ENCODE assay signal across 10 cellular contexts in the genomic region with DNA sequence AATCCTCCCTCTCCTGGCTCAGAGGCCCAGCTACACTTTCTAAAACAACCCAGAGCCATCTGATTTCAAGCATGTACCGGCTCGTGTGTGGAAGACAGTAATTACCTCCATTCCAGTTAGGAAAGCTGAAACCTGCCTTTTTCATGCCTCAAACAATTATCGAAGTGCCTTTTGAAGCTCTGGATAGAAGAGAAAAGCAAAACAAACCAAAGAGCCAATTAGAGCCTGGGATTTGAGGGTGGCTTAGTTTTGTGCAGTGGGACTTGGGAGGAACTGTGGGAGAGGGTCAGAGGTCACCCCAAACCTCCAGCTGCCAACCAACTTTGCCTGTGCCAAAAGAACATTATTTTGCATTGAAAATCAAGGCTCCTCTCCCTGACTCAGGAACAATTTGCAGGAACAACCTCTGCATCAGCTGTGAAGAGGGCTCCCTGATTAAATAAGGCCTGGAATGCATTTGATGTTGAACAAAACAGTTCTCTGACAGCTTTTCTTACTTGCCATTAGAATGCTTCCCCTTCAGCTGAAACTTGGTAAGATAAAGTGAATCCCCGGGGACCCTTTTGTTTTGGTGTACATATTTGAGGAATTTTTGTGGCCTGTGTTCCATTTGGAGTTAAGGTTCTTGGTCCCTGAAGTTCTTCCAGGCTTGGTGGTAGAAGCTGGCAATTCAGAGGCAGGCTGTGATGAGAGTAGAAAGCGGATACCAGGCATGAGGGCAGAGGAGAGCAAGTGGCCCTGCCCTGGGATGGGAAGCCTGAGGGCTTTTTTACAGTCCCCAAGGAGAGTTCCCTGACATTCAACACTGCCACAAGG.
A peak's percentile ranks its signal among the peaks of the same experiment; 100 is the strongest.
DNase-seq lines count a peak whose midpoint lies in the region; ATAC-seq and TF ChIP-seq lines count a peak whose summit lies in the region.
"Had no signal": no experiment of that assay in that cellular context is flagged by ENCODE, and none has a peak within 500 bp of the region (broad histone marks: within the 10 kb centered on the region; RNA-seq: fewer than 3 reads in every experiment).

No MANE protein-coding gene starts in this region.

- TF ChIP-seq CTCF in A673 (conservative IDR thresholded peaks at IDR 0.05; ENCODE audit: low read depth, low read length) (no peak), RWPE2 (IDR thresholded peaks at IDR 0.05; ENCODE audit: poor library complexity, severe bottlenecking) (no peak), gastroesophageal sphincter (IDR thresholded peaks at IDR 0.05) (peak in 3 of 4 experiments; percentile 16 to 41 (median 37)), parathyroid adenoma (IDR thresholded peaks at IDR 0.05) (no peak)

- no peaks in the 10 kb centered on the region for H3K27me3 ChIP-seq in A673 (replicated peaks; ENCODE audit: insufficient read depth, low read depth, low read length, poor library complexity)
- no peaks in the 10 kb centered on the region for H3K27me3 ChIP-seq in RWPE2 (ENCODE audit: insufficient read depth, poor library complexity, severe bottlenecking)
- no peaks in the 10 kb centered on the region for H3K27me3 ChIP-seq in gastroesophageal sphincter
- H3K27me3 ChIP-seq in parathyroid adenoma (ENCODE audit: control insufficient read depth, insufficient read depth, low read length), result no peaks in the 10 kb centered on the region

- H3K9me3 ChIP-seq in A673 (ENCODE audit: low read depth, low read length, poor library complexity, severe bottlenecking), result no peaks in the 10 kb centered on the region
- no peaks in the 10 kb centered on the region for H3K9me3 ChIP-seq in RWPE2 (ENCODE audit: severe bottlenecking)
- H3K9me3 ChIP-seq in gastroesophageal sphincter, result no peaks in the 10 kb centered on the region
- no peaks in the 10 kb centered on the region for H3K9me3 ChIP-seq in parathyroid adenoma (ENCODE audit: control insufficient read depth, low read length)

- WGBS in gastroesophageal sphincter (ENCODE audit: low coverage in 1 of 2), 2 donors, result 32 to 39% methylated on average over 3 to 5 of the region's 5 CpGs

- intact Hi-C loops in A673 (cut with micrococcal nuclease; ENCODE audit: unreplicated experiment) (no loop called here), left colon (cut with DNase I, micrococcal nuclease) (no loop called here)

- H3K4me3 ChIP-seq in A673 (ENCODE audit: low read depth, low read length, poor library complexity, severe bottlenecking) (no peak overlapping the region), RWPE2 (ENCODE audit: severe bottlenecking) (no peak overlapping the region), gastroesophageal sphincter (no peak overlapping the region), parathyroid adenoma (ENCODE audit: low read depth, low read length) (no peak overlapping the region)

- TF ChIP-seq POLR2A in gastroesophageal sphincter (IDR thresholded peaks at IDR 0.05), result no peak

- no peak overlapping the region for H3K27ac ChIP-seq in A673 (ENCODE audit: low read depth, low read length, poor library complexity, severe bottlenecking)
- peak overlapping the region; percentile 95 for H3K27ac ChIP-seq in RWPE2 (ENCODE audit: poor library complexity, severe bottlenecking)
- H3K27ac ChIP-seq in gastroesophageal sphincter, result peak overlapping the region; percentile 79 to 94 (median 85)
- no peak overlapping the region for H3K27ac ChIP-seq in parathyroid adenoma

- ATAC-seq in RWPE2 (ENCODE audit: low read depth), result no peak
- peak; percentile 38 for ATAC-seq in gastroesophageal sphincter
- ATAC-seq in left colon, result no peak

- CTCF ChIA-PET in A673 (lab: Charles Lee), result no interaction called here

- H3K79me2 ChIP-seq in parathyroid adenoma, result no peaks in the 10 kb centered on the region

- no TSS peak for BruUV-seq in A673 (replicated peaks; lab: Mats Ljungman, UMichigan)

- no peak for TF ChIP-seq EP300 in gastroesophageal sphincter (IDR thresholded peaks at IDR 0.05)

- POLR2A ChIA-PET in A673 (lab: Charles Lee; ENCODE audit: low non-redundant PET), result interaction anchor here (0.5 kb wide), 1 partner anchor 40 kb away, joined by 3 read pairs; no protein-coding TSS in a partner anchor

- DNase-seq in A673 (ENCODE audit: low spot score) (peak; percentile 37), RWPE2 (ENCODE audit: low spot score) (no peak), left colon (no peak), GF-D8 (lab: John Stamatoyannopoulos, UW) (no peak), MV-4-11 (lab: John Stamatoyannopoulos, UW) (no peak)
- no peak for DNase-seq in stimulated activated CD4-positive, alpha-beta T cell treated with anti-CD3 and anti-CD28 coated beads, Interleukin-12 subunit alpha, Interleukin-12 subunit beta, amount 100 ng/mL, for 4 hours
- DNase-seq: activated CD4-positive, alpha-beta T cell treated with anti-CD3 and anti-CD28 coated beads for 48 hours; AML-193 had no signal

- H2AFZ ChIP-seq in parathyroid adenoma, result peak overlapping the region; percentile 28

- H3K4me1 ChIP-seq in A673 (ENCODE audit: insufficient read depth, low read length, poor library complexity, severe bottlenecking), result peaks cover 19% of the 10 kb centered on the region
- H3K4me1 ChIP-seq in RWPE2 (ENCODE audit: insufficient read depth, poor library complexity, severe bottlenecking), result peaks cover 42% of the 10 kb centered on the region
- H3K4me1 ChIP-seq in gastroesophageal sphincter, result peaks cover 20 to 88% (median 56%) of the 10 kb centered on the region in 3 donors
- peaks cover 14% of the 10 kb centered on the region for H3K4me1 ChIP-seq in parathyroid adenoma

- H3K4me2 ChIP-seq in parathyroid adenoma (ENCODE audit: low read length), result no peak overlapping the region

- H3K9ac ChIP-seq in parathyroid adenoma, result no peak overlapping the region

- H3K36me3 ChIP-seq in A673 (ENCODE audit: insufficient read depth, low read length, poor library complexity, severe bottlenecking), result no peaks in the 10 kb centered on the region
- no peaks in the 10 kb centered on the region for H3K36me3 ChIP-seq in RWPE2 (ENCODE audit: low read depth)
- H3K36me3 ChIP-seq in gastroesophageal sphincter, result no peaks in the 10 kb centered on the region
- H3K36me3 ChIP-seq in parathyroid adenoma (ENCODE audit: control insufficient read depth, insufficient read depth, low read length), result no peaks in the 10 kb centered on the region

Comparison
In these comparisons a context has a peak if more than half of its experiments do, and no peak if none do; other contexts are left out.
1. H3K27ac ChIP-seq: peak in RWPE2 (single experiment) and gastroesophageal sphincter (4 of 4); none in A673 (single experiment) and parathyroid adenoma (single experiment).
2. CTCF ChIP-seq: peak in gastroesophageal sphincter (3 of 4); none in A673 (single experiment), RWPE2 (single experiment) and parathyroid adenoma (single experiment).